ENCODE assay signal across 8 cellular contexts in the genomic region with DNA sequence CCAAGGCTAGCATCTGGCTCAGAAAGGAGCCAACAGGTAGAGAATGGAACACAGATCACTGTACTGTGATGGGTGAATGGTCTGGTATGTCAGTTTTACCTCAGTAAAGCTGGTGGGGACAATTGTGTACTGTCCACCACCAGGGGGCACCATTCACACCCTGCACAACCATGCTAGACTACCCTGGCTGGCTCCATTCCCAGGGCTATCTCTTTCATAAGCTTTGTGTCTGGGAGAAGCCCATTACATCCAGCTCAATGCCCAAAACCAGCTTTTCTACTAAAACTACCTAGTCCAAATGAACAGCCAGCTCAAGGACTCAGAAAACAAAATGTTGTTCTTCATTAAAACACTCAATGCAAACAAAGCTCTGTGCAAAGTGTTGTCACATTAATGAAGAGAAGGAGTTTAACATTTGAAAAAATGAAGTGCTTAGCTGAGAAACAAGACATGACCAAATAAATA.
A peak's percentile ranks its signal among the peaks of the same experiment; 100 is the strongest.
DNase-seq lines count a peak whose midpoint lies in the region; ATAC-seq and TF ChIP-seq lines count a peak whose summit lies in the region.

No MANE protein-coding gene starts in this region.

- peaks cover 6% of the 10 kb centered on the region for H3K27me3 Mint-ChIP-seq in endothelial cell (ENCODE audit: unreplicated experiment)
- H3K27me3 Mint-ChIP-seq in memory B cell: peaks cover 1% of the 10 kb centered on the region

- ATAC-seq in memory B cell (ENCODE audit: low read depth): peak; percentile 45

- H3K36me3 Mint-ChIP-seq in endothelial cell (ENCODE audit: low read depth, unreplicated experiment) (no peaks in the 10 kb centered on the region), memory B cell (no peaks in the 10 kb centered on the region)

- H3K9me3 ChIP-seq in A673 (ENCODE audit: low read depth, low read length, poor library complexity, severe bottlenecking) (no peaks in the 10 kb centered on the region), transverse colon (no peaks in the 10 kb centered on the region)

- TF ChIP-seq CTCF in A673 (conservative IDR thresholded peaks at IDR 0.05; ENCODE audit: low read depth, low read length) (peak; percentile 92), GM12865 (IDR thresholded peaks at IDR 0.05; ENCODE audit: insufficient read depth, low read depth, low read length, missing control alignments) (peak; percentile 80), HFF-Myc (IDR thresholded peaks at IDR 0.05; ENCODE audit: low read depth, low read length, missing control alignments) (peak; percentile 88), endothelial cell (IDR thresholded peaks at IDR 0.05; ENCODE audit: unreplicated experiment) (peak; percentile 93), transverse colon (IDR thresholded peaks at IDR 0.05) (peak; percentile 79 to 86 (median 82))

- TF ChIP-seq POLR2A in transverse colon (IDR thresholded peaks at IDR 0.05): no peak

- H3K4me3 Mint-ChIP-seq in endothelial cell (ENCODE audit: unreplicated experiment): no peak overlapping the region
- no peak overlapping the region for H3K4me3 Mint-ChIP-seq in memory B cell

- H3K4me3 ChIP-seq in A673 (ENCODE audit: low read depth, low read length, poor library complexity, severe bottlenecking) (no peak overlapping the region), GM12865 (ENCODE audit: low read depth, low read length) (no peak overlapping the region), HFF-Myc (replicated peaks; ENCODE audit: low read depth, low read length) (no peak overlapping the region), transverse colon (no peak overlapping the region)

- H3K36me3 ChIP-seq in A673 (ENCODE audit: insufficient read depth, low read length, poor library complexity, severe bottlenecking) (no peaks in the 10 kb centered on the region), transverse colon (no peaks in the 10 kb centered on the region)

- TF ChIP-seq EP300 in transverse colon (IDR thresholded peaks at IDR 0.05; ENCODE audit: low read depth): no peak

- H3K4me1 Mint-ChIP-seq in endothelial cell (ENCODE audit: unreplicated experiment) (peaks cover 18% of the 10 kb centered on the region), memory B cell (no peaks in the 10 kb centered on the region)

- no TSS peak for BruUV-seq in A673 (replicated peaks; lab: Mats Ljungman, UMichigan)

- H3K27me3 ChIP-seq in A673 (replicated peaks; ENCODE audit: insufficient read depth, low read depth, low read length, poor library complexity) (no peaks in the 10 kb centered on the region), transverse colon (no peaks in the 10 kb centered on the region)

- H3K27ac Mint-ChIP-seq in endothelial cell (ENCODE audit: unreplicated experiment) (peak overlapping the region; percentile 1), memory B cell (no peak overlapping the region)

- no peaks in the 10 kb centered on the region for H3K9me3 Mint-ChIP-seq in endothelial cell (ENCODE audit: unreplicated experiment)
- H3K9me3 Mint-ChIP-seq in memory B cell: no peaks in the 10 kb centered on the region

- POLR2A ChIA-PET in A673 (lab: Charles Lee; ENCODE audit: low non-redundant PET): no interaction called here

- H3K27ac ChIP-seq in A673 (ENCODE audit: low read depth, low read length, poor library complexity, severe bottlenecking) (no peak overlapping the region), transverse colon (no peak overlapping the region)

- intact Hi-C loops in A673 (cut with micrococcal nuclease; ENCODE audit: unreplicated experiment) (loop anchor here (1.0 to 2.0 kb wide), 2 partner anchors 157 to 251 kb away; no protein-coding TSS in a partner anchor), transverse colon (cut with DNase I; ENCODE audit: low total_unique reads) (loop anchor here (5.0 to 10.0 kb wide), 2 partner anchors 60 to 253 kb away; a partner anchor contains a TSS)

- DNase-seq in A673 (ENCODE audit: low spot score): peak; percentile 94
- peak; percentile 66 for DNase-seq in GM12865 (ENCODE audit: low read depth)
- peak; percentile 86 for DNase-seq in HFF-Myc (ENCODE audit: extremely low read depth, low read depth)
- DNase-seq in M059J (ENCODE audit: low read depth): peak; percentile 89
- DNase-seq in SIG-M5 (lab: John Stamatoyannopoulos, UW): peak; percentile 37
- peak; percentile 83 for DNase-seq in endothelial cell (ENCODE audit: low spot score)
- no peak for DNase-seq in memory B cell (ENCODE audit: low spot score in 2 of 2)
- DNase-seq in transverse colon: peak; percentile 90

- peaks cover 3% of the 10 kb centered on the region for H3K4me1 ChIP-seq in A673 (ENCODE audit: insufficient read depth, low read length, poor library complexity, severe bottlenecking)
- H3K4me1 ChIP-seq in transverse colon: peaks cover 0 to 10% (median 4%) of the 10 kb centered on the region in 4 donors

- CTCF ChIA-PET in A673 (lab: Charles Lee): interaction anchor here (0.6 to 1.5 kb wide), 15 partner anchors 15 to 1134 kb away, joined by 3 to 9 read pairs (median 4); no protein-coding TSS in a partner anchor

- in situ Hi-C loops in transverse colon (cut with MboI; ENCODE audit: low pct_ligation_motif_present in 1 of 4, low pct_unique_long_range_greater_than_20kb in 1 of 4, low sequenced_read_pairs in 3 of 4): loop anchor here in 3 of 4 donors (10.0 to 25.0 kb wide), 2 partner anchors 243 to 255 kb away; no protein-coding TSS in a partner anchor

Comparison
In these comparisons a context has a peak if more than half of its experiments do, and no peak if none do; other contexts are left out.
1. DNase-seq: peak in A673 (single experiment), GM12865 (single experiment), HFF-Myc (single experiment), M059J (single experiment), SIG-M5 (single experiment), endothelial cell (single experiment) and transverse colon (single experiment); none in memory B cell (0 of 2).
2. Peak in every context shown above with its lines, with median percentiles within 50 percentile points of each other: CTCF ChIP-seq.